ENCODE assay signal across 9 cellular contexts in genomic region chr16:31331141-31331764, GRCh38. TPM values are rescaled to one million over a fixed set of nuclear protein-coding genes. Genes with fewer than 3 reads are reported as not detected.
DNase-seq lines count a peak whose midpoint lies in the region; ATAC-seq, FAIRE-seq and TF ChIP-seq lines count a peak whose summit lies in the region.
"Had no signal": no experiment of that assay in that cellular context is flagged by ENCODE, and none has a peak within 500 bp of the region (broad histone marks: within the 10 kb centered on the region; RNA-seq: fewer than 3 reads in every experiment).

No MANE protein-coding gene starts in this region.

- peak overlapping the region in 1 of 21 experiments; percentile 5 for H3K27ac ChIP-seq in skin epidermis
- H3K27ac ChIP-seq: pancreas had no signal

- peaks cover 26% of the 10 kb centered on the region for H3K4me1 Mint-ChIP-seq in WTC11
- no peaks in the 10 kb centered on the region for H3K4me1 Mint-ChIP-seq in endothelial cell (ENCODE audit: unreplicated experiment)

- no peak for TF ChIP-seq CTCF in WTC11 (IDR thresholded peaks at IDR 0.05)
- no peak for TF ChIP-seq CTCF in endothelial cell (IDR thresholded peaks at IDR 0.05; ENCODE audit: unreplicated experiment)

- H3K27ac Mint-ChIP-seq in WTC11 (no peak overlapping the region), endothelial cell (ENCODE audit: unreplicated experiment) (no peak overlapping the region)

- DNase-seq in GM12891 (ENCODE audit: insufficient read length, low spot score) (peak; percentile 54), WTC11 (ENCODE audit: low spot score) (peak; percentile 50), endothelial cell (ENCODE audit: low spot score) (no peak), SIG-M5 (lab: John Stamatoyannopoulos, UW) (no peak), DMS79 (lab: John Stamatoyannopoulos, UW) (no peak)
- DNase-seq: NCI-H226 had no signal

- H3K9me3 Mint-ChIP-seq in WTC11 (peaks cover 3% of the 10 kb centered on the region; the same call in 1 of the 2 replicates), endothelial cell (ENCODE audit: unreplicated experiment) (no peaks in the 10 kb centered on the region)

- H3K4me3 ChIP-seq in skin epidermis: peak overlapping the region; percentile 15 to 33 (median 30)

- H3K36me3 Mint-ChIP-seq in WTC11 (no peaks in the 10 kb centered on the region), endothelial cell (ENCODE audit: low read depth, unreplicated experiment) (peaks cover 4% of the 10 kb centered on the region)

- no peak for FAIRE-seq in GM12891 (lab: Jason Lieb, UNC)
- FAIRE-seq: pancreas had no signal

- peak; percentile 8; the same call in 1 of the 2 replicates for ATAC-seq in WTC11
- no peak for ATAC-seq in HG03571 (IDR thresholded peaks at IDR 0.05; ENCODE audit: unreplicated experiment)

- H3K4me3 Mint-ChIP-seq in WTC11: peak overlapping the region; percentile 58
- H3K4me3 Mint-ChIP-seq in endothelial cell (ENCODE audit: unreplicated experiment): peak overlapping the region; percentile 19

- TF ChIP-seq POLR2A in GM12891 (IDR thresholded peaks at IDR 0.05; ENCODE audit: low read depth, low read length): no peak

- H3K27me3 Mint-ChIP-seq in WTC11 (ENCODE audit: low read depth) (peaks cover 53% of the 10 kb centered on the region), endothelial cell (ENCODE audit: unreplicated experiment) (peaks cover 31% of the 10 kb centered on the region)

- POLR2A ChIA-PET in WTC11 (lab: Charles Lee): no interaction called here

- CTCF ChIA-PET in WTC11 (lab: Charles Lee): interaction anchor here (0.6 to 0.7 kb wide), 2 partner anchors 290 to 347 kb away, joined by 3 to 4 read pairs; no protein-coding TSS in a partner anchor

TF ChIP-seq in GM12891, 5 proteins besides CTCF, POLR2A, EP300 and RAD21:
- TF ChIP-seq PAX5 (IDR thresholded peaks at IDR 0.05; ENCODE audit: insufficient read depth, low read length, severe bottlenecking) (no peak), POU2F2 (IDR thresholded peaks at IDR 0.05; ENCODE audit: low read depth, low read length) (no peak), TAF1 (IDR thresholded peaks at IDR 0.05; ENCODE audit: low read depth, low read length) (no peak), POLR2AphosphoS5 (IDR thresholded peaks at IDR 0.05; ENCODE audit: low read depth, low read length) (no peak), SPI1 (IDR thresholded peaks at IDR 0.05; ENCODE audit: low read depth, low read length) (no peak)

TF ChIP-seq in WTC11, 78 proteins besides CTCF, POLR2A, EP300 and RAD21:
- TF ChIP-seq AFF4 (CRISPR knock-in tag; IDR thresholded peaks at IDR 0.05; ENCODE audit: borderline replicate concordance) (no peak), FOXP4 (CRISPR knock-in tag; IDR thresholded peaks at IDR 0.05) (no peak), ZNF219 (CRISPR knock-in tag; IDR thresholded peaks at IDR 0.05; ENCODE audit: borderline replicate concordance) (no peak), IRF1 (CRISPR knock-in tag; IDR thresholded peaks at IDR 0.05) (no peak), ZNF121 (CRISPR knock-in tag; IDR thresholded peaks at IDR 0.05) (no peak), PRRX2 (CRISPR knock-in tag; IDR thresholded peaks at IDR 0.05) (no peak), HMGXB4 (CRISPR knock-in tag; IDR thresholded peaks at IDR 0.05) (no peak), SP1 (CRISPR knock-in tag; conservative IDR thresholded peaks at IDR 0.05) (no peak), ZNF671 (CRISPR knock-in tag; IDR thresholded peaks at IDR 0.05) (no peak), AR (CRISPR knock-in tag; IDR thresholded peaks at IDR 0.05) (no peak), ETV6 (CRISPR knock-in tag; IDR thresholded peaks at IDR 0.05) (no peak), ZNF396 (CRISPR knock-in tag; IDR thresholded peaks at IDR 0.05; ENCODE audit: borderline replicate concordance) (no peak)
TF ChIP-seq in WTC11: peak in this region for 0.

RNA-seq across cellular contexts. Expression of gene ITGAX, which starts 23.7 kb away (rescaled TPM):
- 4.5 TPM for polyA plus RNA-seq in GM12891 (2012; ENCODE audit: low read depth, missing spikeins)
- total RNA-seq in WTC11 (2021) (0.25 to 0.33 TPM (median 0.32 TPM) in 3 replicates), endothelial cell (ENCODE audit: unreplicated experiment) (not detected)

Comparison
In these comparisons a context has a peak if more than half of its experiments do, and no peak if none do; other contexts are left out.
1. DNase-seq: peak in GM12891 (single experiment) and WTC11 (single experiment); none in endothelial cell (single experiment), SIG-M5 (single experiment) and DMS79 (single experiment).